In the genomic region with DNA sequence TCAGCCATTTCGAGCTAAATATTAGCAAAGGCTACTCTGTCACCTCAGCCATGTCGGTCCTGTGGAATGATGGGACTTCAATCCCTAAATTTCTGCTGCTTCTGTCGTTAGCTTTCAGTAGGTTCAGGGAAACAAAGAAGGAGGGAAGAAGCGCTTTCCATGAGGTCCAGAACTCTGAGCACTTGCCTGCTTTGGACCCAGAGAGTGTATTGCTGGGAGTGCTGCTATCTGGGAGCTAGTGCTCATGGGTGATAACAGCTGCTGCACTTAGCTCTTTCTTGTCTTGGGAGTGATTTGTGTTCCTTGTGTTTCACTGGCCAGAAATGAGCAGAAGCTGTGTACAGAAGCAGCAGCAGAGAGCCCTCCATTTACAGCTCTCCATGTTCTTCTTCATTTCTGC, we compare ENCODE assay signal across 14 cellular contexts.
"Had no signal": no experiment of that assay in that cellular context is flagged by ENCODE, and none has a peak within 500 bp of the region (broad histone marks: within the 10 kb centered on the region; RNA-seq: fewer than 3 reads in every experiment).

No MANE protein-coding gene starts in this region.

- H3K9me3 ChIP-seq: thyroid gland had no signal

- H3K27me3 ChIP-seq: brain microvascular endothelial cell, thyroid gland had no signal

- DNase-seq: activated B cell treated with CpG ODN at 0.5 μM for 24 hours; activated CD4-positive, alpha-beta T cell treated with anti-CD3 and anti-CD28 coated beads for 48 hours; activated CD8-positive, alpha-beta T cell treated with anti-CD3 and anti-CD28 coated beads for 36 hours; activated gamma-delta T cell treated with Interleukin-2 at 50 U/mL for 16 hours; activated naive CD8-positive, alpha-beta T cell treated with anti-CD3 and anti-CD28 coated beads for 36 hours; brain microvascular endothelial cell; dermis blood vessel endothelial cell; islet precursor cell; mesenchymal stem cell; nephron progenitor cell; T-helper 2 cell; thyroid gland had no signal

- H3K4me3 ChIP-seq: thyroid gland had no signal

- H3K36me3 ChIP-seq: brain microvascular endothelial cell, thyroid gland had no signal

- ATAC-seq: activated CD8-positive, alpha-beta T cell treated with anti-CD3 and anti-CD28 coated beads for 36 hours; stimulated activated effector memory CD8-positive, alpha-beta T cell treated with anti-CD3 and anti-CD28 coated beads, Interleukin-12 subunit alpha, Interleukin-12 subunit beta, amount 100 ng/mL, for 72 hours had no signal

- H3K27ac ChIP-seq: brain microvascular endothelial cell, epithelial cell of prostate, thyroid gland had no signal

- H3K4me1 ChIP-seq: thyroid gland had no signal
